Comparison of ENCODE assay signal across 1 cellular context in the genomic region with DNA sequence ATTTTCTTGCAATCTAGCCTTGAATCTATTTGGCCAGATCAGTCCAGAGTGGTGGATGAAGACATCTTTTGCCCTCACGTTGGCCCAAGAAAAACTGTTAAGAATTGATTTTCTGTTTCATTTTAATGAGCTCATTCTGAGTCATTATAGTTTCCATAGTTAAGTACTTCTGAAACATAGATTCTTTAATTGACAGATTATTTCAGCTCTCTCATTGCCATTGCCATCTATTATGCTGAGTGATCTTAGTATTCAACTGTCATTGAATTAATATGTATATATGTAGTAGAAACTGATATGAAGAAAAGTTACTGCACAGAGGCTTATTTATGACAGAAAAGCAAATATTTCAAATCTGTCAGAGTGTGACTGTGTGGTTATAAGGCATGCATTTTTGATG.
TF ChIP-seq lines count a peak whose summit lies in the region.

No MANE protein-coding gene starts in this region.

TF ChIP-seq in GM12878, 131 proteins besides CTCF, POLR2A, EP300 and RAD21:
- TF ChIP-seq, protein P1, sequence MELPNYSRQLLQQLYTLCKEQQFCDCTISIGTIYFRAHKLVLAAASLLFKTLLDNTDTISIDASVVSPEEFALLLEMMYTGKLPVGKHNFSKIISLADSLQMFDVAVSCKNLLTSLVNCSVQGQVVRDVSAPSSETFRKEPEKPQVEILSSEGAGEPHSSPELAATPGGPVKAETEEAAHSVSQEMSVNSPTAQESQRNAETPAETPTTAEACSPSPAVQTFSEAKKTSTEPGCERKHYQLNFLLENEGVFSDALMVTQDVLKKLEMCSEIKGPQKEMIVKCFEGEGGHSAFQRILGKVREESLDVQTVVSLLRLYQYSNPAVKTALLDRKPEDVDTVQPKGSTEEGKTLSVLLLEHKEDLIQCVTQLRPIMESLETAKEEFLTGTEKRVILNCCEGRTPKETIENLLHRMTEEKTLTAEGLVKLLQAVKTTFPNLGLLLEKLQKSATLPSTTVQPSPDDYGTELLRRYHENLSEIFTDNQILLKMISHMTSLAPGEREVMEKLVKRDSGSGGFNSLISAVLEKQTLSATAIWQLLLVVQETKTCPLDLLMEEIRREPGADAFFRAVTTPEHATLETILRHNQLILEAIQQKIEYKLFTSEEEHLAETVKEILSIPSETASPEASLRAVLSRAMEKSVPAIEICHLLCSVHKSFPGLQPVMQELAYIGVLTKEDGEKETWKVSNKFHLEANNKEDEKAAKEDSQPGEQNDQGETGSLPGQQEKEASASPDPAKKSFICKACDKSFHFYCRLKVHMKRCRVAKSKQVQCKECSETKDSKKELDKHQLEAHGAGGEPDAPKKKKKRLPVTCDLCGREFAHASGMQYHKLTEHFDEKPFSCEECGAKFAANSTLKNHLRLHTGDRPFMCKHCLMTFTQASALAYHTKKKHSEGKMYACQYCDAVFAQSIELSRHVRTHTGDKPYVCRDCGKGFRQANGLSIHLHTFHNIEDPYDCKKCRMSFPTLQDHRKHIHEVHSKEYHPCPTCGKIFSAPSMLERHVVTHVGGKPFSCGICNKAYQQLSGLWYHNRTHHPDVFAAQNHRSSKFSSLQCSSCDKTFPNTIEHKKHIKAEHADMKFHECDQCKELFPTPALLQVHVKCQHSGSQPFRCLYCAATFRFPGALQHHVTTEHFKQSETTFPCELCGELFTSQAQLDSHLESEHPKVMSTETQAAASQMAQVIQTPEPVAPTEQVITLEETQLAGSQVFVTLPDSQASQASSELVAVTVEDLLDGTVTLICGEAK (IDR thresholded peaks at IDR 0.05; ENCODE audit: borderline replicate concordance), result no peak
- 0 out of 2 replicates have a peak, but pooled peaks have one; percentile 29 for TF ChIP-seq ATF7 (IDR thresholded peaks at IDR 0.05; ENCODE audit: low read depth)
- TF ChIP-seq JUNB (IDR thresholded peaks at IDR 0.05), result peak; percentile 33; the same call in 1 of the 2 replicates
